18 cellular contexts compared by ENCODE assay signal in the genomic region with DNA sequence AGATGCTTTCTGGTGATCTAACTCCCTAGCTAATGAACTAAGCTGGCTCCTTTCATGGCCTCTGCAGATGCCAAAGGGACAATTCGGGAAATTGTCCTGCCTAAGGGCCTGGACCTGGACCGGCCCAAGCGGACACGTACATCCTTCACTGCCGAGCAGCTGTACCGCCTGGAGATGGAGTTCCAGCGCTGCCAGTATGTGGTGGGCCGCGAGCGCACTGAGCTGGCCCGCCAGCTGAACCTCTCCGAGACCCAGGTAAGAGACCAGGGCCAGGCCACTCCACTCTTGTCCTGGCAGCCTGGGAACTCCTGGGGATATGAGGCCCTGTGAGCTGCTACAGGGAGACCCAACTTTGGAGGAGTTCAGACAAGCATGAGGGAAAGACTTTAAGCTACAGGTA. TPM values are rescaled to one million over a fixed set of nuclear protein-coding genes. Genes with fewer than 3 reads are reported as not detected.
"Had no signal": no experiment of that assay in that cellular context is flagged by ENCODE, and none has a peak within 500 bp of the region (broad histone marks: within the 10 kb centered on the region; RNA-seq: fewer than 3 reads in every experiment).

No MANE protein-coding gene starts in this region.

- H3K9me3 Mint-ChIP-seq: activated naive CD4-positive, alpha-beta T cell treated with anti-CD3 and anti-CD28 coated beads, Interleukin-2, amount 50 U/mL, for 72 hours; activated T-helper 2 cell treated with anti-CD3 and anti-CD28 coated beads, Interferon-gamma antibody, Interleukin-2, Interleukin-4, amounts not matched to agents 10 μg/mL and 5 μg/mL and 100 μg/mL, durations not matched to agents 14 hours and 24 hours and 36 hours; immature natural killer cell; WTC11 had no signal

- H3K27ac Mint-ChIP-seq: activated CD8-positive, alpha-beta T cell treated with anti-CD3 and anti-CD28 coated beads, Interleukin-2, amount 10 ng/mL, durations not matched to agents 7 days and 5 days; activated naive CD4-positive, alpha-beta T cell treated with anti-CD3 and anti-CD28 coated beads, Interleukin-2, amount 50 U/mL, for 72 hours; activated T-helper 2 cell treated with anti-CD3 and anti-CD28 coated beads, Interferon-gamma antibody, Interleukin-2, Interleukin-4, amounts not matched to agents 10 μg/mL and 5 μg/mL and 100 μg/mL, durations not matched to agents 14 hours and 24 hours and 36 hours; immature natural killer cell; WTC11 had no signal

- H3K4me1 ChIP-seq: foreskin keratinocyte had no signal

- H3K4me1 Mint-ChIP-seq: immature natural killer cell had no signal

- ATAC-seq: activated CD8-positive, alpha-beta T cell treated with anti-CD3 and anti-CD28 coated beads, Interleukin-2, amount 10 ng/mL, durations not matched to agents 7 days and 5 days; activated naive CD4-positive, alpha-beta T cell treated with anti-CD3 and anti-CD28 coated beads, Interleukin-2, amount 50 U/mL, for 72 hours; foreskin keratinocyte; WTC11 had no signal

- H3K27me3 Mint-ChIP-seq: brain had no signal

- DNase-seq: activated CD4-positive, alpha-beta T cell treated with anti-CD3 and anti-CD28 coated beads for 48 hours; activated CD8-positive, alpha-beta T cell treated with anti-CD3 and anti-CD28 coated beads, Interleukin-2, amount 10 ng/mL, durations not matched to agents 7 days and 5 days; activated T-cell treated with anti-CD3 and anti-CD28 coated beads for 4 hours; amygdala; central memory CD4-positive, alpha-beta T cell; cortex of kidney; effector CD8-positive, alpha-beta T cell; foreskin keratinocyte; immature natural killer cell; stimulated activated CD4-positive, alpha-beta T cell treated with anti-CD3 and anti-CD28 coated beads, Interleukin-12 subunit alpha, Interleukin-12 subunit beta, amount 100 ng/mL, for 4 hours; stimulated activated CD4-positive, alpha-beta T cell treated with anti-CD3 and anti-CD28 coated beads, Interleukin-2, amount 100 ng/mL, for 24 hours; T-helper 2 cell had no signal

- H3K4me3 ChIP-seq: thoracic aorta had no signal

- H3K36me3 ChIP-seq: thoracic aorta had no signal

- H3K9me3 ChIP-seq: thoracic aorta had no signal

- H3K27ac ChIP-seq: foreskin keratinocyte, thoracic aorta had no signal

- H3K4me3 Mint-ChIP-seq: activated CD8-positive, alpha-beta T cell treated with anti-CD3 and anti-CD28 coated beads, Interleukin-2, amount 10 ng/mL, durations not matched to agents 7 days and 5 days; brain; immature natural killer cell; WTC11 had no signal

- H3K36me3 Mint-ChIP-seq: activated naive CD4-positive, alpha-beta T cell treated with anti-CD3 and anti-CD28 coated beads, Interleukin-2, amount 50 U/mL, for 72 hours; brain; immature natural killer cell; WTC11 had no signal

RNA-seq across cellular contexts. Expression of a gene that starts 14.7 kb away (rescaled TPM):
- total RNA-seq: activated CD8-positive, alpha-beta T cell treated with anti-CD3 and anti-CD28 coated beads, Interleukin-2, amount 10 ng/mL, durations not matched to agents 7 days and 5 days; activated T-helper 2 cell treated with anti-CD3 and anti-CD28 coated beads, Interferon-gamma antibody, Interleukin-2, Interleukin-4, amounts not matched to agents 10 μg/mL and 5 μg/mL and 100 μg/mL, durations not matched to agents 14 hours and 24 hours and 36 hours; foreskin keratinocyte; WTC11 had no signal
- polyA plus RNA-seq: immature natural killer cell had no signal

RNA-seq across cellular contexts. Expression of a gene that starts 20.7 kb away (rescaled TPM):
- total RNA-seq: activated CD8-positive, alpha-beta T cell treated with anti-CD3 and anti-CD28 coated beads, Interleukin-2, amount 10 ng/mL, durations not matched to agents 7 days and 5 days; activated T-helper 2 cell treated with anti-CD3 and anti-CD28 coated beads, Interferon-gamma antibody, Interleukin-2, Interleukin-4, amounts not matched to agents 10 μg/mL and 5 μg/mL and 100 μg/mL, durations not matched to agents 14 hours and 24 hours and 36 hours; WTC11 had no signal
- polyA plus RNA-seq: immature natural killer cell had no signal

RNA-seq across cellular contexts. Expression of a gene that starts 57.4 kb away (rescaled TPM):
- total RNA-seq: activated CD8-positive, alpha-beta T cell treated with anti-CD3 and anti-CD28 coated beads, Interleukin-2, amount 10 ng/mL, durations not matched to agents 7 days and 5 days; activated T-helper 2 cell treated with anti-CD3 and anti-CD28 coated beads, Interferon-gamma antibody, Interleukin-2, Interleukin-4, amounts not matched to agents 10 μg/mL and 5 μg/mL and 100 μg/mL, durations not matched to agents 14 hours and 24 hours and 36 hours had no signal
- polyA plus RNA-seq: neural cell had no signal
